In genomic region chr4:41061482-41062185, GRCh38 we compare ENCODE assay signal across 21 cellular contexts.
DNase-seq lines count a peak whose midpoint lies in the region; ATAC-seq and TF ChIP-seq lines count a peak whose summit lies in the region.
"Had no signal": no experiment of that assay in that cellular context is flagged by ENCODE, and none has a peak within 500 bp of the region (broad histone marks: within the 10 kb centered on the region; RNA-seq: fewer than 3 reads in every experiment).

No MANE protein-coding gene starts in this region.

- H2AFZ ChIP-seq in PC-9, result no peak overlapping the region

- H3K4me3 ChIP-seq in fibroblast of villous mesenchyme (ENCODE audit: low read depth, low read length), result no peak overlapping the region
- H3K4me3 ChIP-seq in PC-9, result no peak overlapping the region
- H3K4me3 ChIP-seq: thyroid gland had no signal

- peak; percentile 59 for DNase-seq in ELR (ENCODE audit: low read depth)
- DNase-seq in fibroblast of villous mesenchyme (ENCODE audit: low read depth), result peak; percentile 45
- DNase-seq in substantia nigra (lab: John Stamatoyannopoulos, UW), result no peak
- DNase-seq in PC-9, result no peak
- DNase-seq in sciatic nerve (ENCODE audit: low spot score), result no peak
- DNase-seq in hypothalamus (lab: John Stamatoyannopoulos, UW), result no peak
- DNase-seq: activated CD8-positive, alpha-beta memory T cell treated with anti-CD3 and anti-CD28 coated beads, Interleukin-2, amount 50 U/mL, for 48 hours; activated naive CD4-positive, alpha-beta T cell; BE2C; DMS153; left ventricle myocardium superior; naive B cell; NCI-H2107; NCI-H774; RPMI8226; T-helper 2 cell; thyroid gland had no signal

- peaks cover 9% of the 10 kb centered on the region for H3K36me3 Mint-ChIP-seq in brain
- H3K36me3 Mint-ChIP-seq: naive B cell had no signal

- H3K27ac ChIP-seq in substantia nigra (ENCODE audit: low read depth, low read length, poor library complexity, severe bottlenecking) (peak overlapping the region; percentile 82), PC-9 (no peak overlapping the region)
- H3K27ac ChIP-seq: epithelial cell of prostate had no signal

- no peak overlapping the region for H3K4me3 Mint-ChIP-seq in brain
- H3K4me3 Mint-ChIP-seq: naive B cell had no signal

- no peaks in the 10 kb centered on the region for H3K27me3 Mint-ChIP-seq in brain

- H3K27ac Mint-ChIP-seq in brain, result peak overlapping the region in 3 of 5 experiments; percentile 14 to 67 (median 50)
- H3K27ac Mint-ChIP-seq: naive B cell had no signal

- H3K79me2 ChIP-seq in PC-9 (ENCODE audit: low read depth), result no peaks in the 10 kb centered on the region

- H3K9me2 ChIP-seq in PC-9 (ENCODE audit: insufficient read depth), result no peaks in the 10 kb centered on the region

- ATAC-seq in GM21786 (IDR thresholded peaks at IDR 0.05; ENCODE audit: unreplicated experiment), result no peak
- ATAC-seq in sciatic nerve, result no peak
- ATAC-seq: HepG2 had no signal

- peaks cover 0 to 2% (median 2%) of the 10 kb centered on the region in 5 experiments for H3K9me3 Mint-ChIP-seq in brain

- H3K36me3 ChIP-seq in PC-9 (ENCODE audit: low read depth), result no peaks in the 10 kb centered on the region
- H3K36me3 ChIP-seq: BE2C, thyroid gland had no signal

- intact Hi-C loops in PC-9 (cut with micrococcal nuclease; ENCODE audit: unreplicated experiment), result no loop called here
- intact Hi-C loops in sciatic nerve (cut with DNase I), result loop anchor here (10.0 kb wide), 1 partner anchor 153 kb away; the partner anchor contains the start of gene APBB2

- TF ChIP-seq CTCF in brain (conservative IDR thresholded peaks at IDR 0.05) (no peak), fibroblast of villous mesenchyme (IDR thresholded peaks at IDR 0.05; ENCODE audit: insufficient read depth, low read depth, low read length) (peak; percentile 24), PC-9 (conservative IDR thresholded peaks at IDR 0.05) (no peak)

- H3K27me3 ChIP-seq in PC-9 (ENCODE audit: insufficient read depth, low read depth), result no peaks in the 10 kb centered on the region
- H3K27me3 ChIP-seq: BE2C, thyroid gland had no signal

- H4K20me1 ChIP-seq in PC-9 (ENCODE audit: insufficient read depth), result no peaks in the 10 kb centered on the region

- CTCF ChIA-PET in PC-9 (lab: Charles Lee), result no interaction called here

- BruUV-seq in PC-9 (replicated peaks; lab: Mats Ljungman, UMichigan), result no TSS peak

- H3K4me2 ChIP-seq in PC-9, result no peak overlapping the region

- no peaks in the 10 kb centered on the region for H3K9me3 ChIP-seq in PC-9 (ENCODE audit: insufficient read depth, low read depth)
- H3K9me3 ChIP-seq: BE2C, thyroid gland had no signal

- POLR2A ChIA-PET in PC-9 (lab: Charles Lee; ENCODE audit: unreplicated experiment), result no interaction called here

- peaks cover 31% of the 10 kb centered on the region for H3K4me1 Mint-ChIP-seq in brain
- H3K4me1 Mint-ChIP-seq: naive B cell had no signal

- H3K4me1 ChIP-seq in PC-9 (replicated peaks; ENCODE audit: insufficient read depth), result 0 out of 2 replicates have a peak, but pooled peaks cover 4% of the 10 kb centered on the region
- H3K4me1 ChIP-seq: BE2C had no signal

- H3F3A ChIP-seq in PC-9 (ENCODE audit: insufficient read depth, low read depth), result no peaks in the 10 kb centered on the region

Comparison
In these comparisons a context has a peak if more than half of its experiments do, and no peak if none do; other contexts are left out.
1. DNase-seq: peak in ELR (single experiment) and fibroblast of villous mesenchyme (single experiment); none in substantia nigra (0 of 49), PC-9 (0 of 2), sciatic nerve (single experiment) and hypothalamus (0 of 51).